ENCODE assay signal across 24 cellular contexts in the genomic region with DNA sequence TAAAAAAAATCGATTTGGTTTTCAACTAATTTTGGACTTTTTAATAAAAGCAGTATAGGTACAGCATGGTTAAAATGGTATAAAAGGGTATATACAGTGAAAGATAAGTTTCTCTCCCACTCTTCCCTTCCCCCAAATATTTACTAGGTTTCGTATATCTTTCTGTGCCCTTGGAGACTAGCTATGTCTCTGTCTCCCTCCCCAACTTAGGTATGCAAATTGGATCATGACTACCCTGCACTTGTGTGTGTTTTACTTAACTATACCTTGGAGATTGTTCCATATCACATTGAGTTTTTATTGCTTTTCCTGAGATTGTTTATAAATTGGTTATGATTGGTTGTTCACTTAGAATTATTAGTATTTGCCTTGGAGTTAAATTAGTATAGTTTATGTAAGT.
"Had no signal": no experiment of that assay in that cellular context is flagged by ENCODE, and none has a peak within 500 bp of the region (broad histone marks: within the 10 kb centered on the region; RNA-seq: fewer than 3 reads in every experiment).

No MANE protein-coding gene starts in this region.

- H3K4me3 ChIP-seq: dorsolateral prefrontal cortex, lung, spleen, thoracic aorta, upper lobe of left lung had no signal

- ATAC-seq: activated CD4-positive, CD25-positive, alpha-beta regulatory T cell treated with anti-CD3 and anti-CD28 coated beads, Interleukin-2, amount 50 U/mL, for 24 hours; stimulated activated naive B cell treated with anti-CD40 and anti-IgM and Interleukin-4, amounts not matched to agents 10 μg/mL and 1 μg/mL and 100 μg/mL, for 72 hours had no signal

- H3K4me3 Mint-ChIP-seq: endodermal cell; mesothelial cell of epicardium; nephron progenitor cell; stimulated activated naive B cell treated with anti-CD40 and anti-IgM and Interleukin-4, amounts not matched to agents 10 μg/mL and 1 μg/mL and 100 μg/mL, for 72 hours had no signal

- H3K27ac Mint-ChIP-seq: mesothelial cell of epicardium, nephron progenitor cell had no signal

- H3K4me1 Mint-ChIP-seq: nephron progenitor cell had no signal

- DNase-seq: activated CD4-positive, alpha-beta T cell treated with anti-CD3 and anti-CD28 coated beads, Interleukin-2, amount 50 U/mL, for 1 hour; activated naive CD4-positive, alpha-beta T cell treated with Interleukin-2 at 50 U/mL for 16 hours; aorta; brain microvascular endothelial cell; central memory CD4-positive, alpha-beta T cell; dorsolateral prefrontal cortex; endodermal cell; foreskin fibroblast; glutamatergic neuron; hypothalamus; nephron progenitor cell; occipital lobe; retina; spleen; stimulated activated CD4-positive, alpha-beta T cell treated with anti-CD3 and anti-CD28 coated beads, Interleukin-4, amount 100 ng/mL, for 4 hours; stimulated activated naive B cell treated with anti-CD40 and anti-IgM and Interleukin-4, amounts not matched to agents 10 μg/mL and 1 μg/mL and 100 μg/mL, for 72 hours; T-helper 1 cell; T1000 had no signal

- H3K9me3 Mint-ChIP-seq: endodermal cell; mesothelial cell of epicardium; stimulated activated naive B cell treated with anti-CD40 and anti-IgM and Interleukin-4, amounts not matched to agents 10 μg/mL and 1 μg/mL and 100 μg/mL, for 72 hours had no signal

- H3K27me3 ChIP-seq: brain microvascular endothelial cell, dorsolateral prefrontal cortex, spleen, upper lobe of left lung had no signal

- H3K9me3 ChIP-seq: spleen, thoracic aorta, upper lobe of left lung had no signal

- H3K27me3 Mint-ChIP-seq: stimulated activated naive B cell treated with anti-CD40 and anti-IgM and Interleukin-4, amounts not matched to agents 10 μg/mL and 1 μg/mL and 100 μg/mL, for 72 hours had no signal

- H3K36me3 ChIP-seq: brain microvascular endothelial cell, thoracic aorta had no signal

- H3K27ac ChIP-seq: brain microvascular endothelial cell, dorsolateral prefrontal cortex, epithelial cell of prostate, spleen, thoracic aorta, upper lobe of left lung had no signal
